Comparison of ENCODE assay signal across 1 cellular context in the genomic region with DNA sequence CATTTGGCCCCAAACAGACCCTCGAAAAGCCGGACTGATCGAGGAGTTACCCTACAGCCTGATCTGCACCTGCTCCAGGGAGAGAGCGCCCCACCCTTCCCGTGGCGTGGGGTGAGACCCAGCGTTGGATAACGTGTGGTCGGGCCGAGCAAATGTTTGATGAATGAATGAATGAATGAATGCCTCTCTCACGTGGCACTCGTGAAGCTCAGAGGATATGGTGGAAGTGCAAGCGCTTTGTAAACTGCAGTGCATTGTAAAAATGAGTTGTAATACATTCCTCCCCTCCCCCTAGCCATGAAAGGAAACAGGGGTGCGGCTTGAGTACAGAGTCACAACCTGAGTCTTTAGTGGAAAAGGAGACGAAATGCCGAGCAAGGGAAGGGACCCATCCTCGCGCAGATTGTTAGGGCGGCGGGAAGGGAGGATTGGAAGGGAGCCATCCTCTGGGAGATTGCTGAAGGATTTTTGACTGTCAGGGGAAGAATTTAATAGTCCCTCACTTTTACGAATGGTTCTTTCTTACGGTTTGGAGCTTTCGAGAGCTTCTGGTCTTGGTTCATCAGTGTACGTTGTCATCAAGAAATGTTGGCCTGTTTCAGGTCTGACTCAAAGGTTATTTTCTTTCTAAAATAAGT.
TF ChIP-seq lines count a peak whose summit lies in the region.

No MANE protein-coding gene starts in this region.

TF ChIP-seq in K562, 482 proteins besides CTCF, POLR2A, EP300 and RAD21 (continued from another document and continues in another):
- TF ChIP-seq SMARCE1 (IDR thresholded peaks at IDR 0.05) = peak; percentile 39; the same call in 1 of the 2 replicates
- TF ChIP-seq POLR2AphosphoS2 (IDR thresholded peaks at IDR 0.05; ENCODE audit: low read length) = no peak
- TF ChIP-seq PRPF4 (IDR thresholded peaks at IDR 0.05; ENCODE audit: insufficient read depth, low read depth, low read length, poor library complexity, severe bottlenecking) = no peak
- TF ChIP-seq, protein P1, sequence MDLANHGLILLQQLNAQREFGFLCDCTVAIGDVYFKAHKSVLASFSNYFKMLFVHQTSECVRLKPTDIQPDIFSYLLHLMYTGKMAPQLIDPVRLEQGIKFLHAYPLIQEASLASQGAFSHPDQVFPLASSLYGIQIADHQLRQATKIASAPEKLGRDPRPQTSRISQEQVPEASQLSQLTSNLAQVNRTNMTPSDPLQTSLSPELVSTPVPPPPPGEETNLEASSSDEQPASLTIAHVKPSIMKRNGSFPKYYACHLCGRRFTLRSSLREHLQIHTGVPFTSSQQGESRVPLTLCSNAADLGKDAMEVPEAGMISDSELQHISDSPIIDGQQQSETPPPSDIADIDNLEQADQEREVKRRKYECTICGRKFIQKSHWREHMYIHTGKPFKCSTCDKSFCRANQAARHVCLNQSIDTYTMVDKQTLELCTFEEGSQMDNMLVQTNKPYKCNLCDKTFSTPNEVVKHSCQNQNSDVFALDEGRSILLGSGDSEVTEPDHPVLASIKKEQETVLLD (IDR thresholded peaks at IDR 0.05) = 0 out of 2 replicates have a peak, but pooled peaks have one; percentile 17
- TF ChIP-seq KLF16 (IDR thresholded peaks at IDR 0.05) = no peak
- TF ChIP-seq, protein P2, sequence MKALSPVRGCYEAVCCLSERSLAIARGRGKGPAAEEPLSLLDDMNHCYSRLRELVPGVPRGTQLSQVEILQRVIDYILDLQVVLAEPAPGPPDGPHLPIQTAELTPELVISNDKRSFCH (CRISPR knock-in tag; IDR thresholded peaks at IDR 0.05) = no peak
- TF ChIP-seq, protein P2 (tag; IDR thresholded peaks at IDR 0.05) = 0 out of 2 replicates have a peak, but pooled peaks have one; percentile 19
- TF ChIP-seq L3MBTL2 (IDR thresholded peaks at IDR 0.05) = peak; percentile 82
- TF ChIP-seq SMARCA4 (IDR thresholded peaks at IDR 0.05) = 0 out of 2 replicates have a peak, but pooled peaks have one; percentile 63
- TF ChIP-seq, protein P3, sequence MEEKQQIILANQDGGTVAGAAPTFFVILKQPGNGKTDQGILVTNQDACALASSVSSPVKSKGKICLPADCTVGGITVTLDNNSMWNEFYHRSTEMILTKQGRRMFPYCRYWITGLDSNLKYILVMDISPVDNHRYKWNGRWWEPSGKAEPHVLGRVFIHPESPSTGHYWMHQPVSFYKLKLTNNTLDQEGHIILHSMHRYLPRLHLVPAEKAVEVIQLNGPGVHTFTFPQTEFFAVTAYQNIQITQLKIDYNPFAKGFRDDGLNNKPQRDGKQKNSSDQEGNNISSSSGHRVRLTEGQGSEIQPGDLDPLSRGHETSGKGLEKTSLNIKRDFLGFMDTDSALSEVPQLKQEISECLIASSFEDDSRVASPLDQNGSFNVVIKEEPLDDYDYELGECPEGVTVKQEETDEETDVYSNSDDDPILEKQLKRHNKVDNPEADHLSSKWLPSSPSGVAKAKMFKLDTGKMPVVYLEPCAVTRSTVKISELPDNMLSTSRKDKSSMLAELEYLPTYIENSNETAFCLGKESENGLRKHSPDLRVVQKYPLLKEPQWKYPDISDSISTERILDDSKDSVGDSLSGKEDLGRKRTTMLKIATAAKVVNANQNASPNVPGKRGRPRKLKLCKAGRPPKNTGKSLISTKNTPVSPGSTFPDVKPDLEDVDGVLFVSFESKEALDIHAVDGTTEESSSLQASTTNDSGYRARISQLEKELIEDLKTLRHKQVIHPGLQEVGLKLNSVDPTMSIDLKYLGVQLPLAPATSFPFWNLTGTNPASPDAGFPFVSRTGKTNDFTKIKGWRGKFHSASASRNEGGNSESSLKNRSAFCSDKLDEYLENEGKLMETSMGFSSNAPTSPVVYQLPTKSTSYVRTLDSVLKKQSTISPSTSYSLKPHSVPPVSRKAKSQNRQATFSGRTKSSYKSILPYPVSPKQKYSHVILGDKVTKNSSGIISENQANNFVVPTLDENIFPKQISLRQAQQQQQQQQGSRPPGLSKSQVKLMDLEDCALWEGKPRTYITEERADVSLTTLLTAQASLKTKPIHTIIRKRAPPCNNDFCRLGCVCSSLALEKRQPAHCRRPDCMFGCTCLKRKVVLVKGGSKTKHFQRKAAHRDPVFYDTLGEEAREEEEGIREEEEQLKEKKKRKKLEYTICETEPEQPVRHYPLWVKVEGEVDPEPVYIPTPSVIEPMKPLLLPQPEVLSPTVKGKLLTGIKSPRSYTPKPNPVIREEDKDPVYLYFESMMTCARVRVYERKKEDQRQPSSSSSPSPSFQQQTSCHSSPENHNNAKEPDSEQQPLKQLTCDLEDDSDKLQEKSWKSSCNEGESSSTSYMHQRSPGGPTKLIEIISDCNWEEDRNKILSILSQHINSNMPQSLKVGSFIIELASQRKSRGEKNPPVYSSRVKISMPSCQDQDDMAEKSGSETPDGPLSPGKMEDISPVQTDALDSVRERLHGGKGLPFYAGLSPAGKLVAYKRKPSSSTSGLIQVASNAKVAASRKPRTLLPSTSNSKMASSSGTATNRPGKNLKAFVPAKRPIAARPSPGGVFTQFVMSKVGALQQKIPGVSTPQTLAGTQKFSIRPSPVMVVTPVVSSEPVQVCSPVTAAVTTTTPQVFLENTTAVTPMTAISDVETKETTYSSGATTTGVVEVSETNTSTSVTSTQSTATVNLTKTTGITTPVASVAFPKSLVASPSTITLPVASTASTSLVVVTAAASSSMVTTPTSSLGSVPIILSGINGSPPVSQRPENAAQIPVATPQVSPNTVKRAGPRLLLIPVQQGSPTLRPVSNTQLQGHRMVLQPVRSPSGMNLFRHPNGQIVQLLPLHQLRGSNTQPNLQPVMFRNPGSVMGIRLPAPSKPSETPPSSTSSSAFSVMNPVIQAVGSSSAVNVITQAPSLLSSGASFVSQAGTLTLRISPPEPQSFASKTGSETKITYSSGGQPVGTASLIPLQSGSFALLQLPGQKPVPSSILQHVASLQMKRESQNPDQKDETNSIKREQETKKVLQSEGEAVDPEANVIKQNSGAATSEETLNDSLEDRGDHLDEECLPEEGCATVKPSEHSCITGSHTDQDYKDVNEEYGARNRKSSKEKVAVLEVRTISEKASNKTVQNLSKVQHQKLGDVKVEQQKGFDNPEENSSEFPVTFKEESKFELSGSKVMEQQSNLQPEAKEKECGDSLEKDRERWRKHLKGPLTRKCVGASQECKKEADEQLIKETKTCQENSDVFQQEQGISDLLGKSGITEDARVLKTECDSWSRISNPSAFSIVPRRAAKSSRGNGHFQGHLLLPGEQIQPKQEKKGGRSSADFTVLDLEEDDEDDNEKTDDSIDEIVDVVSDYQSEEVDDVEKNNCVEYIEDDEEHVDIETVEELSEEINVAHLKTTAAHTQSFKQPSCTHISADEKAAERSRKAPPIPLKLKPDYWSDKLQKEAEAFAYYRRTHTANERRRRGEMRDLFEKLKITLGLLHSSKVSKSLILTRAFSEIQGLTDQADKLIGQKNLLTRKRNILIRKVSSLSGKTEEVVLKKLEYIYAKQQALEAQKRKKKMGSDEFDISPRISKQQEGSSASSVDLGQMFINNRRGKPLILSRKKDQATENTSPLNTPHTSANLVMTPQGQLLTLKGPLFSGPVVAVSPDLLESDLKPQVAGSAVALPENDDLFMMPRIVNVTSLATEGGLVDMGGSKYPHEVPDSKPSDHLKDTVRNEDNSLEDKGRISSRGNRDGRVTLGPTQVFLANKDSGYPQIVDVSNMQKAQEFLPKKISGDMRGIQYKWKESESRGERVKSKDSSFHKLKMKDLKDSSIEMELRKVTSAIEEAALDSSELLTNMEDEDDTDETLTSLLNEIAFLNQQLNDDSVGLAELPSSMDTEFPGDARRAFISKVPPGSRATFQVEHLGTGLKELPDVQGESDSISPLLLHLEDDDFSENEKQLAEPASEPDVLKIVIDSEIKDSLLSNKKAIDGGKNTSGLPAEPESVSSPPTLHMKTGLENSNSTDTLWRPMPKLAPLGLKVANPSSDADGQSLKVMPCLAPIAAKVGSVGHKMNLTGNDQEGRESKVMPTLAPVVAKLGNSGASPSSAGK (IDR thresholded peaks at IDR 0.05) = peak; percentile 93
- no peak for TF ChIP-seq NONO (IDR thresholded peaks at IDR 0.05; ENCODE audit: low read depth in 2 of 2, low read length in 1 of 2)
- TF ChIP-seq, protein P4, sequence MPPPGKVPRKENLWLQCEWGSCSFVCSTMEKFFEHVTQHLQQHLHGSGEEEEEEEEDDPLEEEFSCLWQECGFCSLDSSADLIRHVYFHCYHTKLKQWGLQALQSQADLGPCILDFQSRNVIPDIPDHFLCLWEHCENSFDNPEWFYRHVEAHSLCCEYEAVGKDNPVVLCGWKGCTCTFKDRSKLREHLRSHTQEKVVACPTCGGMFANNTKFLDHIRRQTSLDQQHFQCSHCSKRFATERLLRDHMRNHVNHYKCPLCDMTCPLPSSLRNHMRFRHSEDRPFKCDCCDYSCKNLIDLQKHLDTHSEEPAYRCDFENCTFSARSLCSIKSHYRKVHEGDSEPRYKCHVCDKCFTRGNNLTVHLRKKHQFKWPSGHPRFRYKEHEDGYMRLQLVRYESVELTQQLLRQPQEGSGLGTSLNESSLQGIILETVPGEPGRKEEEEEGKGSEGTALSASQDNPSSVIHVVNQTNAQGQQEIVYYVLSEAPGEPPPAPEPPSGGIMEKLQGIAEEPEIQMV (tag; conservative IDR thresholded peaks at IDR 0.05; ENCODE audit: low read depth) = no peak
- TF ChIP-seq, protein P5, sequence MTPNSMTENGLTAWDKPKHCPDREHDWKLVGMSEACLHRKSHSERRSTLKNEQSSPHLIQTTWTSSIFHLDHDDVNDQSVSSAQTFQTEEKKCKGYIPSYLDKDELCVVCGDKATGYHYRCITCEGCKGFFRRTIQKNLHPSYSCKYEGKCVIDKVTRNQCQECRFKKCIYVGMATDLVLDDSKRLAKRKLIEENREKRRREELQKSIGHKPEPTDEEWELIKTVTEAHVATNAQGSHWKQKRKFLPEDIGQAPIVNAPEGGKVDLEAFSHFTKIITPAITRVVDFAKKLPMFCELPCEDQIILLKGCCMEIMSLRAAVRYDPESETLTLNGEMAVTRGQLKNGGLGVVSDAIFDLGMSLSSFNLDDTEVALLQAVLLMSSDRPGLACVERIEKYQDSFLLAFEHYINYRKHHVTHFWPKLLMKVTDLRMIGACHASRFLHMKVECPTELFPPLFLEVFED (CRISPR knock-in tag; conservative IDR thresholded peaks at IDR 0.05) = no peak
- TF ChIP-seq U2AF1 (optimal IDR thresholded peaks at IDR 0.05; ENCODE audit: low read depth, low read length) = no peak
- TF ChIP-seq ZNF408 (CRISPR knock-in tag; IDR thresholded peaks at IDR 0.05; ENCODE audit: low read depth) = no peak
- TF ChIP-seq ZBTB7A (IDR thresholded peaks at IDR 0.05; ENCODE audit: borderline replicate concordance, control insufficient read depth, low read depth, low read length) = no peak
- no peak for TF ChIP-seq NR2C2 (CRISPR knock-in tag; IDR thresholded peaks at IDR 0.05)
- peak; percentile 82 for TF ChIP-seq NR2C2 (tag; IDR thresholded peaks at IDR 0.05)
- TF ChIP-seq, protein P6, sequence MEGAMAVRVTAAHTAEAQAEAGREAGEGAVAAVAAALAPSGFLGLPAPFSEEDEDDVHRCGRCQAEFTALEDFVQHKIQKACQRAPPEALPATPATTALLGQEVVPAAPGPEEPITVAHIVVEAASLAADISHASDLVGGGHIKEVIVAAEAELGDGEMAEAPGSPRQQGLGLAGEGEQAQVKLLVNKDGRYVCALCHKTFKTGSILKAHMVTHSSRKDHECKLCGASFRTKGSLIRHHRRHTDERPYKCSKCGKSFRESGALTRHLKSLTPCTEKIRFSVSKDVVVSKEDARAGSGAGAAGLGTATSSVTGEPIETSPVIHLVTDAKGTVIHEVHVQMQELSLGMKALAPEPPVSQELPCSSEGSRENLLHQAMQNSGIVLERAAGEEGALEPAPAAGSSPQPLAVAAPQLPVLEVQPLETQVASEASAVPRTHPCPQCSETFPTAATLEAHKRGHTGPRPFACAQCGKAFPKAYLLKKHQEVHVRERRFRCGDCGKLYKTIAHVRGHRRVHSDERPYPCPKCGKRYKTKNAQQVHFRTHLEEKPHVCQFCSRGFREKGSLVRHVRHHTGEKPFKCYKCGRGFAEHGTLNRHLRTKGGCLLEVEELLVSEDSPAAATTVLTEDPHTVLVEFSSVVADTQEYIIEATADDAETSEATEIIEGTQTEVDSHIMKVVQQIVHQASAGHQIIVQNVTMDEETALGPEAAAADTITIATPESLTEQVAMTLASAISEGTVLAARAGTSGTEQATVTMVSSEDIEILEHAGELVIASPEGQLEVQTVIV (CRISPR knock-in tag; IDR thresholded peaks at IDR 0.05; ENCODE audit: borderline replicate concordance) = no peak
- TF ChIP-seq SMAD2 (IDR thresholded peaks at IDR 0.05; ENCODE audit: low read depth, low read length) = no peak
- no peak for TF ChIP-seq GTF2E2 (tag; IDR thresholded peaks at IDR 0.05)
- no peak for TF ChIP-seq BRD9 (IDR thresholded peaks at IDR 0.05; ENCODE audit: low read depth, partially characterized antibody)
- TF ChIP-seq, protein P7, sequence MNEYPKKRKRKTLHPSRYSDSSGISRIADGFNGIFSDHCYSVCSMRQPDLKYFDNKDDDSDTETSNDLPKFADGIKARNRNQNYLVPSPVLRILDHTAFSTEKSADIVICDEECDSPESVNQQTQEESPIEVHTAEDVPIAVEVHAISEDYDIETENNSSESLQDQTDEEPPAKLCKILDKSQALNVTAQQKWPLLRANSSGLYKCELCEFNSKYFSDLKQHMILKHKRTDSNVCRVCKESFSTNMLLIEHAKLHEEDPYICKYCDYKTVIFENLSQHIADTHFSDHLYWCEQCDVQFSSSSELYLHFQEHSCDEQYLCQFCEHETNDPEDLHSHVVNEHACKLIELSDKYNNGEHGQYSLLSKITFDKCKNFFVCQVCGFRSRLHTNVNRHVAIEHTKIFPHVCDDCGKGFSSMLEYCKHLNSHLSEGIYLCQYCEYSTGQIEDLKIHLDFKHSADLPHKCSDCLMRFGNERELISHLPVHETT (CRISPR knock-in tag; conservative IDR thresholded peaks at IDR 0.05 in 1 of 2, IDR thresholded peaks at IDR 0.05 in 1 of 2) = 0 out of 4 replicates have a peak, but pooled peaks of 1 of the 2 experiments have one; percentile 4
- no peak for TF ChIP-seq PHTF2 (CRISPR knock-in tag; IDR thresholded peaks at IDR 0.05)
- TF ChIP-seq RBM34 (IDR thresholded peaks at IDR 0.05; ENCODE audit: borderline replicate concordance, insufficient read depth, low read length) = no peak
- TF ChIP-seq MTA3 (IDR thresholded peaks at IDR 0.05; ENCODE audit: borderline replicate concordance) = 0 out of 2 replicates have a peak, but pooled peaks have one; percentile 10
- TF ChIP-seq ZNF764 (CRISPR knock-in tag; IDR thresholded peaks at IDR 0.05; ENCODE audit: low read depth) = no peak
- no peak for TF ChIP-seq JUND (IDR thresholded peaks at IDR 0.05; ENCODE audit: borderline replicate concordance, low read depth, low read length)
- 0 out of 3 replicates have a peak, but pooled peaks have one; percentile 3 for TF ChIP-seq JUND (tag; IDR thresholded peaks at IDR 0.05; ENCODE audit: borderline replicate concordance, low read depth, low read length)
- TF ChIP-seq CBX3 (IDR thresholded peaks at IDR 0.05; ENCODE audit: borderline replicate concordance in 1 of 2, low read length in 2 of 2) = 0 out of 3 replicates have a peak, but pooled peaks of 1 of the 2 experiments have one; percentile 15
- TF ChIP-seq, protein P8, sequence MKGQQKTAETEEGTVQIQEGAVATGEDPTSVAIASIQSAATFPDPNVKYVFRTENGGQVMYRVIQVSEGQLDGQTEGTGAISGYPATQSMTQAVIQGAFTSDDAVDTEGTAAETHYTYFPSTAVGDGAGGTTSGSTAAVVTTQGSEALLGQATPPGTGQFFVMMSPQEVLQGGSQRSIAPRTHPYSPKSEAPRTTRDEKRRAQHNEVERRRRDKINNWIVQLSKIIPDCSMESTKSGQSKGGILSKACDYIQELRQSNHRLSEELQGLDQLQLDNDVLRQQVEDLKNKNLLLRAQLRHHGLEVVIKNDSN (CRISPR knock-in tag; IDR thresholded peaks at IDR 0.05) = peak; percentile 75
- TF ChIP-seq, protein P9, sequence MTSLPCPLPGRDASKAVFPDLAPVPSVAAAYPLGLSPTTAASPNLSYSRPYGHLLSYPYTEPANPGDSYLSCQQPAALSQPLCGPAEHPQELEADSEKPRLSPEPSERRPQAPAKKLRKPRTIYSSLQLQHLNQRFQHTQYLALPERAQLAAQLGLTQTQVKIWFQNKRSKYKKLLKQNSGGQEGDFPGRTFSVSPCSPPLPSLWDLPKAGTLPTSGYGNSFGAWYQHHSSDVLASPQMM (CRISPR knock-in tag; IDR thresholded peaks at IDR 0.05) = no peak
- TF ChIP-seq TRIM24 (IDR thresholded peaks at IDR 0.05) = 0 out of 4 replicates have a peak, but pooled peaks of 1 of the 2 experiments have one; percentile 9
